Comparison of ENCODE assay signal across 8 cellular contexts in genomic region chr1:23563003-23563402, GRCh38. TPM values are rescaled to one million over a fixed set of nuclear protein-coding genes. Genes with fewer than 3 reads are reported as not detected.
DNase-seq lines count a peak whose midpoint lies in the region; ATAC-seq, FAIRE-seq and TF ChIP-seq lines count a peak whose summit lies in the region.

No MANE protein-coding gene starts in this region.

- H3K9me3 ChIP-seq in BLaER1 treated with 17β-estradiol and CSF1 and Interleukin-3, amounts not matched to agents 10 nM and 100 nM (replicated peaks in 1 of 11) = no peaks in the 10 kb centered on the region
- H3K9me3 ChIP-seq in Panc1 (ENCODE audit: control insufficient read depth, insufficient read depth, low read depth, low read length) (no peaks in the 10 kb centered on the region), esophagus (ENCODE audit: control insufficient read depth in 2 of 2, insufficient read depth in 1 of 2, low read depth in 1 of 2, low read length in 1 of 2) (no peaks in the 10 kb centered on the region), pancreas (no peaks in the 10 kb centered on the region)

- H3K27me3 ChIP-seq in BLaER1 treated with 17β-estradiol and CSF1 and Interleukin-3, amounts not matched to agents 10 nM and 100 nM = no peaks in the 10 kb centered on the region
- H3K27me3 ChIP-seq in Panc1 (ENCODE audit: control insufficient read depth, insufficient read depth, low read length) (no peaks in the 10 kb centered on the region), esophagus (ENCODE audit: control insufficient read depth in 1 of 2, insufficient read depth in 2 of 2, low read length in 2 of 2) (no peaks in the 10 kb centered on the region), pancreas (no peaks in the 10 kb centered on the region)

- intact Hi-C loops in Panc1 (cut with micrococcal nuclease; ENCODE audit: unreplicated experiment) = no loop called here
- intact Hi-C loops in pancreas (cut with DNase I) = no loop called here
- intact Hi-C loops in activated CD4-positive, alpha-beta memory T cell treated with anti-CD3 and anti-CD28 coated beads for 36 hours (cut with micrococcal nuclease) = no loop called here

- H3K27ac ChIP-seq in BLaER1 treated with 17β-estradiol and CSF1 and Interleukin-3, amounts not matched to agents 10 nM and 100 nM = peak overlapping the region in 10 of 11 experiments; percentile 35 to 96 (median 91); a peak in 18 of 22 replicates
- peak overlapping the region; percentile 88 for H3K27ac ChIP-seq in Panc1 (ENCODE audit: low read length)
- peak overlapping the region; percentile 62 to 81 for H3K27ac ChIP-seq in esophagus (ENCODE audit: low read depth in 2 of 2, low read length in 1 of 2)
- H3K27ac ChIP-seq in pancreas = peak overlapping the region in 3 of 4 donors; percentile 61 to 93 (median 89)

- H3K4me2 ChIP-seq in BLaER1 treated with 17β-estradiol and CSF1 and Interleukin-3, amounts not matched to agents 10 nM and 100 nM = peak overlapping the region; percentile 83 to 98 (median 92)

- DNase-seq in Panc1 (ENCODE audit: low read depth, low spot score) (no peak), pancreas (no peak), RKO (ENCODE audit: low spot score) (no peak), dedifferentiated amniotic fluid mesenchymal stem cell (ENCODE audit: extremely low spot score) (no peak), NCI-H524 treated with DMSO at 0.1 percent for 48 hours (lab: John Stamatoyannopoulos, UW) (no peak)
- no peak for DNase-seq in activated CD4-positive, alpha-beta memory T cell treated with anti-CD3 and anti-CD28 coated beads for 36 hours

- FAIRE-seq in pancreas (lab: Jason Lieb, UNC) = no peak

- in situ Hi-C loops in Panc1 (cut with HindIII; ENCODE audit: low pct_unique_long_range_greater_than_20kb, low sequenced_read_pairs) = no loop called here

- H3K4me1 ChIP-seq in BLaER1 treated with 17β-estradiol and CSF1 and Interleukin-3, amounts not matched to agents 10 nM and 100 nM = peaks cover 72 to 87% (median 80%) of the 10 kb centered on the region in 10 experiments
- peaks cover 53% of the 10 kb centered on the region for H3K4me1 ChIP-seq in Panc1 (ENCODE audit: control insufficient read depth, insufficient read depth, low read length)
- H3K4me1 ChIP-seq in esophagus (ENCODE audit: control insufficient read depth in 2 of 2, insufficient read depth in 2 of 2, low read length in 1 of 2) = peaks cover 0 to 3% of the 10 kb centered on the region in 2 donors
- peaks cover 8 to 30% (median 11%) of the 10 kb centered on the region in 3 donors for H3K4me1 ChIP-seq in pancreas

- CTCF ChIA-PET in Panc1 (lab: Charles Lee) = interaction anchor here (2.0 kb wide), 1 partner anchor 72 kb away, joined by 10 read pairs; no protein-coding TSS in a partner anchor
- CTCF ChIA-PET in activated CD4-positive, alpha-beta memory T cell treated with anti-CD3 and anti-CD28 coated beads for 36 hours (lab: Charles Lee) = interaction anchor here (1.4 to 3.5 kb wide), 4 partner anchors 9 to 74 kb away, joined by 3 to 12 read pairs (median 12); no protein-coding TSS in a partner anchor

- peaks cover 25% of the 10 kb centered on the region for H3K4me1 Mint-ChIP-seq in activated CD4-positive, alpha-beta memory T cell treated with anti-CD3 and anti-CD28 coated beads for 36 hours (ENCODE audit: low read depth)

- H3K9me3 Mint-ChIP-seq in activated CD4-positive, alpha-beta memory T cell treated with anti-CD3 and anti-CD28 coated beads for 36 hours = no peaks in the 10 kb centered on the region

- POLR2A ChIA-PET in Panc1 (lab: Charles Lee) = interaction anchor here (0.7 kb wide), 1 partner anchor 9 kb away, joined by 6 read pairs; no protein-coding TSS in a partner anchor
- POLR2A ChIA-PET in activated CD4-positive, alpha-beta memory T cell treated with anti-CD3 and anti-CD28 coated beads for 36 hours (lab: Charles Lee) = no interaction called here

- no peak overlapping the region for H3K27ac Mint-ChIP-seq in activated CD4-positive, alpha-beta memory T cell treated with anti-CD3 and anti-CD28 coated beads for 36 hours

- H3K4me3 Mint-ChIP-seq in activated CD4-positive, alpha-beta memory T cell treated with anti-CD3 and anti-CD28 coated beads for 36 hours = no peak overlapping the region

- no peak for ATAC-seq in Panc1
- no peak for ATAC-seq in pancreas

- H4K20me1 ChIP-seq in BLaER1 treated with 17β-estradiol and CSF1 and Interleukin-3, amounts not matched to agents 10 nM and 100 nM = peaks cover 11 to 13% (median 13%) of the 10 kb centered on the region in 11 experiments; a peak in 20 of 22 replicates

- H3K4me3 ChIP-seq in BLaER1 treated with 17β-estradiol and CSF1 and Interleukin-3, amounts not matched to agents 10 nM and 100 nM = no peak overlapping the region; a peak in 1 of 20 replicates
- H3K4me3 ChIP-seq in Panc1 (ENCODE audit: low read depth in 2 of 2, low read length in 2 of 2) (no peak overlapping the region), esophagus (ENCODE audit: low read depth in 1 of 2, low read length in 2 of 2) (no peak overlapping the region), pancreas (no peak overlapping the region)

- WGBS in esophagus, 2 donors = 66 to 71% methylated on average over 9 of the region's 9 CpGs
- 66 to 69% methylated on average over 9 of the region's 9 CpGs for WGBS in pancreas, 2 donors

- H3K27me3 Mint-ChIP-seq in activated CD4-positive, alpha-beta memory T cell treated with anti-CD3 and anti-CD28 coated beads for 36 hours = peaks cover 11% of the 10 kb centered on the region

- H3K36me3 ChIP-seq in BLaER1 treated with 17β-estradiol and CSF1 and Interleukin-3, amounts not matched to agents 10 nM and 100 nM = peaks cover 0 to 8% (median 4%) of the 10 kb centered on the region in 11 experiments; a peak in 8 of 22 replicates
- peaks cover 6% of the 10 kb centered on the region; the same call in 1 of the 2 replicates for H3K36me3 ChIP-seq in Panc1 (ENCODE audit: control insufficient read depth, insufficient read depth, low read length)
- H3K36me3 ChIP-seq in esophagus (ENCODE audit: control insufficient read depth in 2 of 2, insufficient read depth in 2 of 2, low read length in 1 of 2) = no peaks in the 10 kb centered on the region
- no peaks in the 10 kb centered on the region for H3K36me3 ChIP-seq in pancreas

- H3K36me3 Mint-ChIP-seq in activated CD4-positive, alpha-beta memory T cell treated with anti-CD3 and anti-CD28 coated beads for 36 hours = peaks cover 7% of the 10 kb centered on the region

- no peak for TF ChIP-seq CTCF in Panc1 (IDR thresholded peaks at IDR 0.05)
- no peak for TF ChIP-seq CTCF in pancreas (IDR thresholded peaks at IDR 0.05)

- peak overlapping the region; percentile 30 to 87 (median 68); a peak in 18 of 22 replicates for H3K9ac ChIP-seq in BLaER1 treated with 17β-estradiol and CSF1 and Interleukin-3, amounts not matched to agents 10 nM and 100 nM

- BruUV-seq in Panc1 (replicated peaks; lab: Mats Ljungman, UMichigan) = no TSS peak

RNA-seq across cellular contexts. Expression of gene ID3, which starts 3.7 kb away (rescaled TPM):
- total RNA-seq in Panc1 (2021; ENCODE audit: unreplicated experiment) (39.6 TPM), pancreas (10 to 100 TPM; 16.6 to 54.0 (median 31.2) TPM)
- polyA plus RNA-seq in Panc1 (2012; ENCODE audit: insufficient read length) = 46.3 TPM
- polyA plus RNA-seq in esophagus (10 to 100 TPM; 24.4 to 44.2 TPM), pancreas (10 to 100 TPM; 40.1 to 51.9 TPM)
- 10 to 100 TPM; 35.9 to 36.2 TPM for total RNA-seq in activated CD4-positive, alpha-beta memory T cell treated with anti-CD3 and anti-CD28 coated beads for 36 hours

RNA-seq across cellular contexts. Expression of gene E2F2, which starts 32.0 kb away (rescaled TPM):
- total RNA-seq in Panc1 (2021; ENCODE audit: unreplicated experiment) (9.5 TPM), pancreas (under 1 TPM in 4 of 6 donors, not detected in 2; 0.14 to 0.40 (median 0.20) TPM)
- 3.1 TPM for polyA plus RNA-seq in Panc1 (2012; ENCODE audit: insufficient read length)
- polyA plus RNA-seq in esophagus (1 to 10 TPM; 5.4 to 7.4 TPM), pancreas (under 1 TPM; 0.04 to 0.05 TPM)
- total RNA-seq in activated CD4-positive, alpha-beta memory T cell treated with anti-CD3 and anti-CD28 coated beads for 36 hours = 10 to 100 TPM; 22.1 to 26.3 TPM
